ENCODE assay signal across 14 cellular contexts in the genomic region with DNA sequence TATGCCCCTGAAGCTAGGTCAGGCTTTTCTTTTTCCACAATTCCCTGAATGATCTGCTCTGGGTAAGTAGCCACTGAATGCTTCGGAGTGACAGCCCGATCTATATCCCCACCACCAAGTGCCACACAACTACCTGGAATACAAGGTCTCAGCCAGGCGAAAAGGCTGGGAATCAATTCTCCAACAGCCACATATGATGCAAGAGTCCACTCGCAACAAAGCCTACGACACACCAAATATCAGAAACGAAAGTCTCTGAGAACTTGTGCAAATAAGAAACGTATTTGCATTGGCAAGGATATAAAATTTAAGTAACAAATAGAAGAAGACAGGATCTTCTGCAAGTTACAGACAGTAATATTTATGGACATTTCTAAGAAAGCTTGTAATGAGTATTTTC. TPM values are rescaled to one million over a fixed set of nuclear protein-coding genes. Genes with fewer than 3 reads are reported as not detected.
DNase-seq lines count a peak whose midpoint lies in the region; ATAC-seq and TF ChIP-seq lines count a peak whose summit lies in the region.
"Had no signal": no experiment of that assay in that cellular context is flagged by ENCODE, and none has a peak within 500 bp of the region (broad histone marks: within the 10 kb centered on the region; RNA-seq: fewer than 3 reads in every experiment).

No MANE protein-coding gene starts in this region.

- H3K27ac ChIP-seq in foreskin keratinocyte (peak overlapping the region; percentile 80), prostate gland (peak overlapping the region; percentile 67 to 68)
- H3K27ac ChIP-seq: ascending aorta had no signal

- TF ChIP-seq POLR2A in prostate gland (IDR thresholded peaks at IDR 0.05): no peak

- peak overlapping the region; percentile 22; the same call in 1 of the 2 replicates for H3K4me3 ChIP-seq in WI38 (ENCODE audit: low read depth, low read length)
- no peak overlapping the region for H3K4me3 ChIP-seq in prostate gland

- TF ChIP-seq CTCF in WI38 (IDR thresholded peaks at IDR 0.05; ENCODE audit: low read depth, low read length) (no peak), foreskin keratinocyte (conservative IDR thresholded peaks at IDR 0.05) (no peak), prostate gland (IDR thresholded peaks at IDR 0.05) (no peak)

- ATAC-seq in foreskin keratinocyte: no peak

- peaks cover 35% of the 10 kb centered on the region for H3K4me1 ChIP-seq in foreskin keratinocyte
- peaks cover 7% of the 10 kb centered on the region for H3K4me1 ChIP-seq in prostate gland (replicated peaks)

- H3K27me3 ChIP-seq in foreskin keratinocyte (no peaks in the 10 kb centered on the region), prostate gland (replicated peaks; ENCODE audit: insufficient read depth) (no peaks in the 10 kb centered on the region)
- H3K27me3 ChIP-seq: ascending aorta had no signal

- no peaks in the 10 kb centered on the region for H3K9me3 ChIP-seq in prostate gland
- H3K9me3 ChIP-seq: ascending aorta had no signal

- intact Hi-C loops in prostate gland (cut with DNase I): no loop called here

- DNase-seq in HuH-7 (ENCODE audit: low spot score) (peak; percentile 52), foreskin keratinocyte (no peak), prostate gland (ENCODE audit: low spot score) (peak; percentile 33), NCI-H345 treated with DMSO at 0.1 percent for 48 hours (lab: John Stamatoyannopoulos, UW; ENCODE audit: unreplicated experiment) (no peak), NCI-H1105 treated with DMSO at 0.1 percent for 48 hours (lab: John Stamatoyannopoulos, UW) (no peak), DMS53 (lab: John Stamatoyannopoulos, UW) (no peak), NCI-H1105 (lab: John Stamatoyannopoulos, UW) (no peak)
- DNase-seq: activated CD4-positive, CD25-positive, alpha-beta regulatory T cell; activated T-cell treated with anti-CD3 and anti-CD28 coated beads for 4 hours; COR-L47; hippocampal formation; NCI-H446 had no signal

- no peaks in the 10 kb centered on the region for H3K36me3 ChIP-seq in prostate gland

- 62% methylated on average over 7 of the region's 7 CpGs for WGBS in prostate gland

RNA-seq across cellular contexts. Expression of a gene that starts 5.7 kb away (rescaled TPM):
- 17.7 and 20.1 TPM in 2 replicates for total RNA-seq in foreskin keratinocyte
- polyA plus RNA-seq in foreskin keratinocyte: 2.1 and 2.6 TPM in 2 replicates
- total RNA-seq in prostate gland: 10 to 100 TPM; 54.4 to 72.7 TPM

RNA-seq across cellular contexts. Expression of a gene that starts 56.9 kb away (rescaled TPM):
- total RNA-seq in foreskin keratinocyte: 2.1 TPM in 2 replicates
- 1.3 and 2.8 TPM in 2 replicates for polyA plus RNA-seq in foreskin keratinocyte
- total RNA-seq in prostate gland: 10 to 100 TPM; 19.3 to 44.1 TPM

Comparison
In these comparisons a context has a peak if more than half of its experiments do, and no peak if none do; other contexts are left out.
1. DNase-seq: peak in HuH-7 (single experiment) and prostate gland (single experiment); none in foreskin keratinocyte (0 of 2), NCI-H345 treated with DMSO at 0.1 percent for 48 hours (single experiment), NCI-H1105 treated with DMSO at 0.1 percent for 48 hours (single experiment), DMS53 (single experiment) and NCI-H1105 (single experiment).